Comparison of ENCODE assay signal across 28 cellular contexts in the genomic region with DNA sequence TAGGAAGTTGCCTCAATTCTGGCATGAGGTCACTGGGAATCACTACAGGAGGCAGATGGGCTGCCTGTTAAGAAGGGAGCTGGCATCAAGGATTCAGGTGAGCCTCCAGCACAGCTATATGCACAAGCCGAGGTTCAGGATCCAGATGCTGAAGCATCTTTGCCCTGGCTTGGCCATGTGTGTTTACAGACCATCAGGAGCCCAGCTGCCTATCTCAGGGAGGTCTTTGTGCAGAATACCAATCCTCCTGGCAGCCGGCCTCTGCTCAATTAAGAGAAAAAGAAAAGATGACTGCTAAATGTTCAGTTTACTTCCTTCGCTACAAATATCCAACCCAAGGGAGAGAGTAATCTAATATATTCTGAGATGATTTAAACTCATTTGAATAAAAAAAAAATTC.
"Had no signal": no experiment of that assay in that cellular context is flagged by ENCODE, and none has a peak within 500 bp of the region (broad histone marks: within the 10 kb centered on the region; RNA-seq: fewer than 3 reads in every experiment).

No MANE protein-coding gene starts in this region.

- H3K4me3 ChIP-seq: adrenal gland, body of pancreas, heart left ventricle, skin epidermis, thoracic aorta had no signal

- H3K27ac ChIP-seq: adrenal gland, body of pancreas, heart left ventricle, neutrophil, skin epidermis, thoracic aorta had no signal

- ATAC-seq: body of pancreas; esophagus mucosa; heart left ventricle; left colon; sciatic nerve; stimulated activated naive CD8-positive, alpha-beta T cell treated with anti-CD3 and anti-CD28 coated beads, Interleukin-15, Interleukin-2, amounts not matched to agents 100 U/mL and 50 U/mL, for 24 hours had no signal

- H3K9me3 ChIP-seq: adrenal gland, neutrophil had no signal

- DNase-seq: activated CD4-positive, alpha-beta T cell treated with anti-CD3 and anti-CD28 coated beads for 48 hours; activated CD4-positive, alpha-beta T cell treated with anti-CD3 and anti-CD28 coated beads, Interleukin-2, amount 50 U/mL, for 48 hours; activated CD4-positive, CD25-positive, alpha-beta regulatory T cell; activated CD8-positive, alpha-beta memory T cell treated with anti-CD3 and anti-CD28 coated beads for 24 hours; activated effector memory CD4-positive, alpha-beta T cell treated with Interleukin-2 at 50 U/mL for 16 hours; activated naive CD4-positive, alpha-beta T cell treated with anti-CD3 and anti-CD28 coated beads for 36 hours; activated naive CD8-positive, alpha-beta T cell treated with anti-CD3 and anti-CD28 coated beads for 36 hours; adrenal gland; aorta; body of pancreas; cerebellar nuclear complex; cortex of kidney; endodermal cell; foreskin fibroblast; heart left ventricle; immature natural killer cell; kidney; left colon; mammary epithelial cell; stimulated activated CD4-positive, alpha-beta T cell treated with anti-CD3 and anti-CD28 coated beads, Interleukin-12 subunit alpha, Interleukin-12 subunit beta, amount 100 ng/mL, for 4 hours; stimulated activated CD4-positive, alpha-beta T cell treated with anti-CD3 and anti-CD28 coated beads, Interleukin-4, amount 100 ng/mL, for 1 hour; stimulated activated naive CD8-positive, alpha-beta T cell treated with anti-CD3 and anti-CD28 coated beads, Interleukin-15, Interleukin-2, amounts not matched to agents 100 U/mL and 50 U/mL, for 24 hours; trophoblast cell had no signal

- H3K36me3 ChIP-seq: adrenal gland, heart left ventricle, neutrophil, thoracic aorta had no signal

- H3K27me3 ChIP-seq: body of pancreas, neutrophil had no signal
